1 cellular context compared by ENCODE assay signal in genomic region chr20:31870703-31871601, GRCh38.
TF ChIP-seq lines count a peak whose summit lies in the region.

No MANE protein-coding gene starts in this region.

TF ChIP-seq in HepG2, 621 proteins besides CTCF, POLR2A, EP300 and RAD21 (continued from another document and continues in another):
- TF ChIP-seq SYNCRIP (IDR thresholded peaks at IDR 0.05; ENCODE audit: insufficient read depth, low read depth, low read length) (no peak), KDM3A (CRISPR knock-in tag; IDR thresholded peaks at IDR 0.05; ENCODE audit: low read depth) (0 out of 2 replicates have a peak, but pooled peaks have one; percentile 61), RNF2 (conservative IDR thresholded peaks at IDR 0.05; ENCODE audit: low read depth) (0 out of 2 replicates have a peak, but pooled peaks have one; percentile 25), ZFAT (CRISPR knock-in tag; conservative IDR thresholded peaks at IDR 0.05) (no peak), ZSCAN22 (CRISPR knock-in tag; IDR thresholded peaks at IDR 0.05) (no peak), HIVEP1 (CRISPR knock-in tag; IDR thresholded peaks at IDR 0.05) (peak; percentile 32; the same call in 1 of the 2 replicates), DPF2 (CRISPR knock-in tag; IDR thresholded peaks at IDR 0.05; ENCODE audit: borderline replicate concordance, low read depth) (0 out of 2 replicates have a peak, but pooled peaks have one; percentile 4), IRF2 (CRISPR knock-in tag; IDR thresholded peaks at IDR 0.05) (peak; percentile 35; the same call in 1 of the 2 replicates), MBD4 (IDR thresholded peaks at IDR 0.05; ENCODE audit: borderline replicate concordance, low read length) (no peak), IRF1 (CRISPR knock-in tag; IDR thresholded peaks at IDR 0.05; ENCODE audit: low read depth) (0 out of 2 replicates have a peak, but pooled peaks have one; percentile 52), NR2C2 (CRISPR knock-in tag; IDR thresholded peaks at IDR 0.05; ENCODE audit: borderline replicate concordance) (peak; percentile 27; the same call in 1 of the 2 replicates), TBX2 (CRISPR knock-in tag; IDR thresholded peaks at IDR 0.05; ENCODE audit: borderline replicate concordance) (peak; percentile 14; the same call in 1 of the 2 replicates), HBP1 (CRISPR knock-in tag; IDR thresholded peaks at IDR 0.05; ENCODE audit: low read depth) (no peak), PATZ1 (CRISPR knock-in tag; IDR thresholded peaks at IDR 0.05) (peak; percentile 12), ZNF160 (CRISPR knock-in tag; IDR thresholded peaks at IDR 0.05) (no peak), SCMH1 (CRISPR knock-in tag; IDR thresholded peaks at IDR 0.05; ENCODE audit: borderline replicate concordance) (no peak), TAF15 (IDR thresholded peaks at IDR 0.05; ENCODE audit: low read depth, low read length, poor library complexity, severe bottlenecking) (no peak), TFDP1 (CRISPR knock-in tag; IDR thresholded peaks at IDR 0.05; ENCODE audit: borderline replicate concordance) (0 out of 2 replicates have a peak, but pooled peaks have one; percentile 28), MYPOP (CRISPR knock-in tag; IDR thresholded peaks at IDR 0.05) (no peak), PHF20 (CRISPR knock-in tag; IDR thresholded peaks at IDR 0.05) (no peak), STAT6 (CRISPR knock-in tag; IDR thresholded peaks at IDR 0.05; ENCODE audit: borderline replicate concordance) (no peak), DBP (CRISPR knock-in tag; IDR thresholded peaks at IDR 0.05; ENCODE audit: not compliant biosample characterization) (no peak), FOXC1 (CRISPR knock-in tag; IDR thresholded peaks at IDR 0.05; ENCODE audit: borderline replicate concordance) (peak; percentile 31; the same call in 1 of the 2 replicates), GABPB1 (CRISPR knock-in tag; IDR thresholded peaks at IDR 0.05) (0 out of 2 replicates have a peak, but pooled peaks have one; percentile 0), ZNF792 (CRISPR knock-in tag; IDR thresholded peaks at IDR 0.05) (no peak), PRDM10 (CRISPR knock-in tag; IDR thresholded peaks at IDR 0.05; ENCODE audit: low read depth) (peak; percentile 40; the same call in 1 of the 2 replicates), ZBTB7B (CRISPR knock-in tag; IDR thresholded peaks at IDR 0.05) (0 out of 2 replicates have a peak, but pooled peaks have one; percentile 51), MAF1 (CRISPR knock-in tag; IDR thresholded peaks at IDR 0.05; ENCODE audit: borderline replicate concordance) (no peak), NPAS2 (CRISPR knock-in tag; IDR thresholded peaks at IDR 0.05; ENCODE audit: borderline replicate concordance) (no peak), ZC3H13 (CRISPR knock-in tag; IDR thresholded peaks at IDR 0.05) (no peak), ZNF318 (CRISPR knock-in tag; IDR thresholded peaks at IDR 0.05) (0 out of 2 replicates have a peak, but pooled peaks have one; percentile 26), CAMTA2 (CRISPR knock-in tag; IDR thresholded peaks at IDR 0.05; ENCODE audit: borderline replicate concordance) (no peak), GATA4 (IDR thresholded peaks at IDR 0.05; ENCODE audit: borderline replicate concordance, low read depth) (no peak)
